In genomic region chr6:26239415-26239814, GRCh38 we compare ENCODE assay signal across 7 cellular contexts.
DNase-seq lines count a peak whose midpoint lies in the region; ATAC-seq and TF ChIP-seq lines count a peak whose summit lies in the region.
"Not testable (repeated sequence)": the region's sequence is repeated elsewhere in the genome, so short reads cannot be mapped to it uniquely, and the experiment has no call there.

No MANE protein-coding gene starts in this region.

- CTCF ChIA-PET in CD8-positive, alpha-beta T cell (lab: Charles Lee), result interaction anchor here (2.8 kb wide), 1 partner anchor 11 kb away, joined by 17 read pairs; a partner anchor contains a TSS
- CTCF ChIA-PET in activated CD4-positive, alpha-beta T cell treated with anti-CD3 and anti-CD28 coated beads for 36 hours (lab: Charles Lee), result interaction anchor here (0.7 kb wide), 1 partner anchor 47 kb away, joined by 4 read pairs; no protein-coding TSS in a partner anchor

- H3K9me3 Mint-ChIP-seq in CD8-positive, alpha-beta T cell; activated CD4-positive, alpha-beta T cell treated with anti-CD3 and anti-CD28 coated beads for 36 hours (ENCODE audit: low read depth); activated T-helper 2 cell treated with anti-CD3 and anti-CD28 coated beads, Interferon-gamma antibody, Interleukin-2, Interleukin-4, amounts not matched to agents 10 μg/mL and 5 μg/mL and 100 μg/mL, durations not matched to agents 14 hours and 24 hours and 36 hours; stimulated activated effector memory CD8-positive, alpha-beta T cell treated with anti-CD3 and anti-CD28 coated beads, Interleukin-12 subunit alpha, Interleukin-12 subunit beta, amount 100 ng/mL, for 72 hours: not testable (repeated sequence)

- peaks cover 28% of the 10 kb centered on the region for H3K4me1 Mint-ChIP-seq in CD8-positive, alpha-beta T cell (ENCODE audit: low read depth)
- peaks cover 33% of the 10 kb centered on the region for H3K4me1 Mint-ChIP-seq in activated CD4-positive, alpha-beta T cell treated with anti-CD3 and anti-CD28 coated beads for 36 hours
- peaks cover 36% of the 10 kb centered on the region for H3K4me1 Mint-ChIP-seq in activated T-helper 2 cell treated with anti-CD3 and anti-CD28 coated beads, Interferon-gamma antibody, Interleukin-2, Interleukin-4, amounts not matched to agents 10 μg/mL and 5 μg/mL and 100 μg/mL, durations not matched to agents 14 hours and 24 hours and 36 hours (ENCODE audit: low read depth)
- peaks cover 35% of the 10 kb centered on the region for H3K4me1 Mint-ChIP-seq in stimulated activated effector memory CD8-positive, alpha-beta T cell treated with anti-CD3 and anti-CD28 coated beads, Interleukin-12 subunit alpha, Interleukin-12 subunit beta, amount 100 ng/mL, for 72 hours

- not testable (repeated sequence) for H3K9me3 ChIP-seq in CD8-positive, alpha-beta T cell (ENCODE audit: low read length); KOPT-K1 (ENCODE audit: insufficient read depth, low read length, poor library complexity, severe bottlenecking); iPS-18a (ENCODE audit: control insufficient read depth, low read depth, low read length)

- H3K27ac ChIP-seq in CD8-positive, alpha-beta T cell (ENCODE audit: low read depth, low read length); brain microvascular endothelial cell: not testable (repeated sequence)
- peak overlapping the region; percentile 95 for H3K27ac ChIP-seq in KOPT-K1 (ENCODE audit: low read depth, low read length, poor library complexity, severe bottlenecking)
- peak overlapping the region; percentile 52 for H3K27ac ChIP-seq in iPS-18a (ENCODE audit: low read length)

- peak overlapping the region; percentile 98 for H3K9ac ChIP-seq in iPS-18a (ENCODE audit: low read length)

- in situ Hi-C loops in brain microvascular endothelial cell (cut with HindIII; ENCODE audit: low pct_ligation_motif_present, low sequenced_read_pairs), result not testable (repeated sequence)

- not testable (repeated sequence) for H3K36me3 Mint-ChIP-seq in CD8-positive, alpha-beta T cell
- peaks cover 10% of the 10 kb centered on the region for H3K36me3 Mint-ChIP-seq in activated CD4-positive, alpha-beta T cell treated with anti-CD3 and anti-CD28 coated beads for 36 hours (ENCODE audit: low read depth)
- H3K36me3 Mint-ChIP-seq in activated T-helper 2 cell treated with anti-CD3 and anti-CD28 coated beads, Interferon-gamma antibody, Interleukin-2, Interleukin-4, amounts not matched to agents 10 μg/mL and 5 μg/mL and 100 μg/mL, durations not matched to agents 14 hours and 24 hours and 36 hours (ENCODE audit: low read depth), result peaks cover 11% of the 10 kb centered on the region
- peaks cover 28% of the 10 kb centered on the region for H3K36me3 Mint-ChIP-seq in stimulated activated effector memory CD8-positive, alpha-beta T cell treated with anti-CD3 and anti-CD28 coated beads, Interleukin-12 subunit alpha, Interleukin-12 subunit beta, amount 100 ng/mL, for 72 hours

- H3K36me3 ChIP-seq in CD8-positive, alpha-beta T cell (ENCODE audit: insufficient read depth, low read length); KOPT-K1 (ENCODE audit: insufficient read depth, low read length); brain microvascular endothelial cell (replicated peaks); iPS-18a (ENCODE audit: control insufficient read depth, low read depth, low read length): not testable (repeated sequence)

- DNase-seq in CD8-positive, alpha-beta T cell; activated CD4-positive, alpha-beta T cell treated with anti-CD3 and anti-CD28 coated beads for 36 hours; activated T-helper 2 cell treated with anti-CD3 and anti-CD28 coated beads, Interferon-gamma antibody, Interleukin-2, Interleukin-4, amounts not matched to agents 10 μg/mL and 5 μg/mL and 100 μg/mL, durations not matched to agents 14 hours and 24 hours and 36 hours (ENCODE audit: low spot score); brain microvascular endothelial cell; stimulated activated effector memory CD8-positive, alpha-beta T cell treated with anti-CD3 and anti-CD28 coated beads, Interleukin-12 subunit alpha, Interleukin-12 subunit beta, amount 100 ng/mL, for 72 hours (ENCODE audit: low spot score in 2 of 2): not testable (repeated sequence)

- H3K4me3 Mint-ChIP-seq in CD8-positive, alpha-beta T cell; activated CD4-positive, alpha-beta T cell treated with anti-CD3 and anti-CD28 coated beads for 36 hours; activated T-helper 2 cell treated with anti-CD3 and anti-CD28 coated beads, Interferon-gamma antibody, Interleukin-2, Interleukin-4, amounts not matched to agents 10 μg/mL and 5 μg/mL and 100 μg/mL, durations not matched to agents 14 hours and 24 hours and 36 hours (ENCODE audit: low read depth): not testable (repeated sequence)
- peak overlapping the region; percentile 80 for H3K4me3 Mint-ChIP-seq in stimulated activated effector memory CD8-positive, alpha-beta T cell treated with anti-CD3 and anti-CD28 coated beads, Interleukin-12 subunit alpha, Interleukin-12 subunit beta, amount 100 ng/mL, for 72 hours

- TF ChIP-seq CTCF in CD8-positive, alpha-beta T cell (IDR thresholded peaks at IDR 0.05); brain microvascular endothelial cell (IDR thresholded peaks at IDR 0.05; ENCODE audit: low read depth, low read length, missing control alignments): not testable (repeated sequence)

- H3K27ac Mint-ChIP-seq in CD8-positive, alpha-beta T cell, result peak overlapping the region; percentile 98
- peak overlapping the region; percentile 47 for H3K27ac Mint-ChIP-seq in activated CD4-positive, alpha-beta T cell treated with anti-CD3 and anti-CD28 coated beads for 36 hours
- peak overlapping the region; percentile 96 for H3K27ac Mint-ChIP-seq in activated T-helper 2 cell treated with anti-CD3 and anti-CD28 coated beads, Interferon-gamma antibody, Interleukin-2, Interleukin-4, amounts not matched to agents 10 μg/mL and 5 μg/mL and 100 μg/mL, durations not matched to agents 14 hours and 24 hours and 36 hours
- peak overlapping the region; percentile 96 for H3K27ac Mint-ChIP-seq in stimulated activated effector memory CD8-positive, alpha-beta T cell treated with anti-CD3 and anti-CD28 coated beads, Interleukin-12 subunit alpha, Interleukin-12 subunit beta, amount 100 ng/mL, for 72 hours

- POLR2A ChIA-PET in CD8-positive, alpha-beta T cell (lab: Charles Lee), result interaction anchor here (0.7 to 3.3 kb wide), 6 partner anchors 14 to 207 kb away, joined by 3 to 31 read pairs (median 9); a partner anchor contains a TSS
- POLR2A ChIA-PET in activated CD4-positive, alpha-beta T cell treated with anti-CD3 and anti-CD28 coated beads for 36 hours (lab: Charles Lee), result interaction anchor here (0.6 kb wide), 1 partner anchor 115 kb away, joined by 4 read pairs; a partner anchor contains a TSS

- H3K4me1 ChIP-seq in CD8-positive, alpha-beta T cell (ENCODE audit: insufficient read depth, low read length), result peaks cover 11% of the 10 kb centered on the region
- H3K4me1 ChIP-seq in iPS-18a (ENCODE audit: control insufficient read depth, low read depth, low read length), result peaks cover 18% of the 10 kb centered on the region

- H3K4me3 ChIP-seq in CD8-positive, alpha-beta T cell (ENCODE audit: low read depth, low read length), result not testable (repeated sequence)
- H3K4me3 ChIP-seq in brain microvascular endothelial cell (ENCODE audit: low read depth, low read length) (peak overlapping the region; percentile 77), iPS-18a (ENCODE audit: low read length) (peak overlapping the region; percentile 83)

- H3K27me3 Mint-ChIP-seq in CD8-positive, alpha-beta T cell (ENCODE audit: low read depth); activated CD4-positive, alpha-beta T cell treated with anti-CD3 and anti-CD28 coated beads for 36 hours; activated T-helper 2 cell treated with anti-CD3 and anti-CD28 coated beads, Interferon-gamma antibody, Interleukin-2, Interleukin-4, amounts not matched to agents 10 μg/mL and 5 μg/mL and 100 μg/mL, durations not matched to agents 14 hours and 24 hours and 36 hours (ENCODE audit: low read depth): not testable (repeated sequence)

- intact Hi-C loops in CD8-positive, alpha-beta T cell (cut with DNase I, micrococcal nuclease), result loop anchor here in 1 of 2 experiments (10.0 kb wide), 1 partner anchor 55 kb away; a partner anchor contains a TSS
- intact Hi-C loops in activated CD4-positive, alpha-beta T cell treated with anti-CD3 and anti-CD28 coated beads for 36 hours (cut with DNase I, micrococcal nuclease), result not testable (repeated sequence)
- intact Hi-C loops in activated T-helper 2 cell treated with anti-CD3 and anti-CD28 coated beads, Interferon-gamma antibody, Interleukin-2, Interleukin-4, amounts not matched to agents 10 μg/mL and 5 μg/mL and 100 μg/mL, durations not matched to agents 14 hours and 24 hours and 36 hours (cut with micrococcal nuclease), result loop anchor here (10.0 kb wide), 1 partner anchor 895 kb away; a partner anchor contains a TSS

- ATAC-seq in CD8-positive, alpha-beta T cell; activated CD4-positive, alpha-beta T cell treated with anti-CD3 and anti-CD28 coated beads for 36 hours; stimulated activated effector memory CD8-positive, alpha-beta T cell treated with anti-CD3 and anti-CD28 coated beads, Interleukin-12 subunit alpha, Interleukin-12 subunit beta, amount 100 ng/mL, for 72 hours: not testable (repeated sequence)

- not testable (repeated sequence) for H3K27me3 ChIP-seq in CD8-positive, alpha-beta T cell (ENCODE audit: insufficient read depth, low read length); brain microvascular endothelial cell (replicated peaks); iPS-18a (ENCODE audit: control insufficient read depth, insufficient read depth, low read length)

Comparison
In these comparisons a context has a peak if more than half of its experiments do, and no peak if none do; other contexts are left out.
1. H3K27ac Mint-ChIP-seq: peak in every context shown above with its lines; median percentile 98 in CD8-positive, alpha-beta T cell; 96 in activated T-helper 2 cell treated with anti-CD3 and anti-CD28 coated beads, Interferon-gamma antibody, Interleukin-2, Interleukin-4, amounts not matched to agents 10 μg/mL and 5 μg/mL and 100 μg/mL, durations not matched to agents 14 hours and 24 hours and 36 hours; 96 in stimulated activated effector memory CD8-positive, alpha-beta T cell treated with anti-CD3 and anti-CD28 coated beads, Interleukin-12 subunit alpha, Interleukin-12 subunit beta, amount 100 ng/mL, for 72 hours; 47 in activated CD4-positive, alpha-beta T cell treated with anti-CD3 and anti-CD28 coated beads for 36 hours.